ENCODE assay signal across 1 cellular context in the genomic region with DNA sequence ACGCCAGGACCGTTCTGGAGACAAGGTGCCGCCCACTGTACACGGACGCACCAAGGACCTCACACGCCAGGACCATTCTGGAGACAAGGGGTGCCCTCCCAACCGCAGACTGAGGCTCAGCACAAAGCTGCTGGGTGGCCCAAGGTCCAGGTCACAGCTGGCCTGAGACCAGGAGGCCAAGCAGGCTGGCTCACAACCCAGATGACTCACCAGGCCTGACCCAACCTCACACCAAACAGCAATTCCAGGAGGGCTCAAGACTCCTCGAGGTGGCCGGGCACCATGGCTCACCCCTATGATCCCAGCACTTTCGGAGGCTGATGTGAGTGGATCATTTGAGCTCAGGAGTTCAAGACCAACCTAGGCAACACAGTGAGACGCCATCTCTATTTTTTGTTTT.
TF ChIP-seq lines count a peak whose summit lies in the region.

No MANE protein-coding gene starts in this region.

TF ChIP-seq in K562, 482 proteins besides CTCF, POLR2A, EP300 and RAD21 (continued from another document):
- peak; percentile 15; the same call in 1 of the 2 replicates for TF ChIP-seq JUND (IDR thresholded peaks at IDR 0.05; ENCODE audit: borderline replicate concordance, low read depth, low read length)
- TF ChIP-seq JUND (tag; IDR thresholded peaks at IDR 0.05; ENCODE audit: borderline replicate concordance, low read depth, low read length): no peak
- TF ChIP-seq, protein P1, sequence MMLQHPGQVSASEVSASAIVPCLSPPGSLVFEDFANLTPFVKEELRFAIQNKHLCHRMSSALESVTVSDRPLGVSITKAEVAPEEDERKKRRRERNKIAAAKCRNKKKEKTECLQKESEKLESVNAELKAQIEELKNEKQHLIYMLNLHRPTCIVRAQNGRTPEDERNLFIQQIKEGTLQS (IDR thresholded peaks at IDR 0.05): peak; percentile 45; the same call in 1 of the 2 replicates
- TF ChIP-seq, protein P1 (CRISPR knock-in tag; conservative IDR thresholded peaks at IDR 0.05): no peak
- no peak for TF ChIP-seq KDM2B (CRISPR knock-in tag; IDR thresholded peaks at IDR 0.05)
- no peak for TF ChIP-seq CHD4 (IDR thresholded peaks at IDR 0.05; ENCODE audit: insufficient read depth, insufficient replicate concordance, low read depth, low read length, poor library complexity, severe bottlenecking)
- TF ChIP-seq RBFOX2 (IDR thresholded peaks at IDR 0.05; ENCODE audit: low read depth, low read length): 0 out of 2 replicates have a peak, but pooled peaks have one; percentile 13
TF ChIP-seq in K562: peak in this region for 4.
